Comparison of ENCODE assay signal across 24 cellular contexts in the genomic region with DNA sequence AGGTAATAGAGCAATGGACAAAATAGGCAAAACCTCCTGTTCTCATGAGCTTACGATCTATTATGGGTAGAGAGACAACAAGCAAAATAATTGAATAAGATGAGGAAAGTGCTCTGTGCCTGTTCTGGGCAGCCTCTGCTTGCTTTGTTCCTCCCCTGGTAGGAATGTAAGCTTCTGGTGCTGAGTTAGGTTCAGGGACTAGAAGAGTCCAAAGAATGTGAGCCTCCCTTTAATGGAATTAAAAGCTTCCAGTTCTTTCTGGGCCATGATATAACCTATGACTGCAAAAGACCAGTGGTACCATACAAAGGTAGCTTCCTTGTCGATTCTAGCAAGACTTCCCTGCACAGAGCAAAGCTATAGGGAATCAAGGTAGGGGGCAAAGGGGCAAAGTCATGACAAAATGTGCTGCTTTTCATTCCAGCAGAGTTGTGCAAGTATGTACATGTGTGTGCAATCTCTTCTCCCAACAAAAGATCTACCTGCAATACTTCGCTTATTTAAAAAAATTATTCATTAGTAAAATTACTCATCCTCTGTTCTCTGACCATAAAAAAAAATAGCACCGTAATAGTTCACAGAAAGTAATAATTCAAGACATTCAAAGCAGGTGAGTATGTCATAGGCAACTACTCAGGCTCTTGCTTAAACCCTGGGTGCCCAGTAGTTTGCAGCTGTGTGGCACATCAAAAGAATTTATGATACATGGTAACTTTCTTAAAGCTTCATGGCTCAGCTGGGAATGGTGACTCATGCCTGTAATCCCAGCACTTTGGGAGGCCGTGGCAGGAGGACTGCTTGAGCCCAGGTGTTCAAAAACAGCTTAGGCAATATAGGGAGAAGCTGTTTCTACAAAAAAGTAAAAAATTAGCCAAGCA. TPM values are rescaled to one million over a fixed set of nuclear protein-coding genes. Genes with fewer than 3 reads are reported as not detected.
DNase-seq lines count a peak whose midpoint lies in the region; ATAC-seq and TF ChIP-seq lines count a peak whose summit lies in the region.
"Had no signal": no experiment of that assay in that cellular context is flagged by ENCODE, and none has a peak within 500 bp of the region (broad histone marks: within the 10 kb centered on the region; RNA-seq: fewer than 3 reads in every experiment).

No MANE protein-coding gene starts in this region.

- no peak for TF ChIP-seq CTCF in epithelial cell of esophagus (IDR thresholded peaks at IDR 0.05; ENCODE audit: insufficient read depth, low read depth, low read length, missing control alignments)
- no peak for TF ChIP-seq CTCF in lower lobe of right lung (IDR thresholded peaks at IDR 0.05)

- no peak overlapping the region for H3K4me3 Mint-ChIP-seq in CD8-positive, alpha-beta memory T cell
- H3K4me3 Mint-ChIP-seq: activated naive CD8-positive, alpha-beta T cell treated with anti-CD3 and anti-CD28 coated beads, Interleukin-2, amount 10 ng/mL, durations not matched to agents 7 days and 5 days; CD4-positive, alpha-beta memory T cell; stimulated activated naive CD8-positive, alpha-beta T cell treated with anti-CD3 and anti-CD28 coated beads, Interleukin-15, Interleukin-2, amounts not matched to agents 100 ng/mL and 50 ng/mL, for 24 hours had no signal

- no peaks in the 10 kb centered on the region for H3K4me1 ChIP-seq in lower lobe of right lung
- no peaks in the 10 kb centered on the region for H3K4me1 ChIP-seq in CD8-positive, alpha-beta memory T cell (ENCODE audit: insufficient read depth, low read length)
- H3K4me1 ChIP-seq: psoas muscle had no signal

- H3K27me3 ChIP-seq in lower lobe of right lung (ENCODE audit: low read depth), result no peaks in the 10 kb centered on the region
- peaks cover 8% of the 10 kb centered on the region for H3K27me3 ChIP-seq in CD8-positive, alpha-beta memory T cell (ENCODE audit: insufficient read depth, low read length, poor library complexity, severe bottlenecking)
- H3K27me3 ChIP-seq: tibial artery had no signal

- intact Hi-C loops in lower lobe of right lung (cut with DNase I), result no loop called here

- no peaks in the 10 kb centered on the region for H3K9me3 Mint-ChIP-seq in CD8-positive, alpha-beta memory T cell
- H3K9me3 Mint-ChIP-seq: activated naive CD8-positive, alpha-beta T cell treated with anti-CD3 and anti-CD28 coated beads, Interleukin-2, amount 10 ng/mL, durations not matched to agents 7 days and 5 days; stimulated activated naive CD8-positive, alpha-beta T cell treated with anti-CD3 and anti-CD28 coated beads, Interleukin-15, Interleukin-2, amounts not matched to agents 100 ng/mL and 50 ng/mL, for 24 hours had no signal

- no peak overlapping the region for H3K27ac ChIP-seq in lower lobe of right lung
- no peak overlapping the region for H3K27ac ChIP-seq in CD8-positive, alpha-beta memory T cell (ENCODE audit: low read depth, low read length)
- H3K27ac ChIP-seq: psoas muscle, tibial artery had no signal

- H3K27me3 Mint-ChIP-seq in CD8-positive, alpha-beta memory T cell, result peaks cover 37 to 68% of the 10 kb centered on the region in 2 donors

- no peaks in the 10 kb centered on the region for H3K9me3 ChIP-seq in lower lobe of right lung
- H3K9me3 ChIP-seq in CD8-positive, alpha-beta memory T cell (ENCODE audit: low read length), result no peaks in the 10 kb centered on the region
- H3K9me3 ChIP-seq: psoas muscle, tibial artery had no signal

- DNase-seq in GM04503 (ENCODE audit: low read depth) (peak; percentile 8), M059J (ENCODE audit: low read depth) (peak; percentile 39), epithelial cell of esophagus (ENCODE audit: low read depth) (peak; percentile 95), lower lobe of right lung (no peak), NCI-H2029 (lab: John Stamatoyannopoulos, UW) (no peak), DMS153 treated with DMSO at 0.1 percent for 48 hours (lab: John Stamatoyannopoulos, UW; ENCODE audit: unreplicated experiment) (no peak)
- no peak for DNase-seq in CD8-positive, alpha-beta memory T cell
- DNase-seq: activated CD4-positive, alpha-beta T cell treated with anti-CD3 and anti-CD28 coated beads for 48 hours; activated naive CD8-positive, alpha-beta T cell treated with anti-CD3 and anti-CD28 coated beads, Interleukin-2, amount 10 ng/mL, durations not matched to agents 7 days and 5 days; CD4-positive, alpha-beta memory T cell; DND-41; erythroblast; NCI-H146; psoas muscle; small intestine; stimulated activated CD4-positive, alpha-beta T cell treated with anti-CD3 and anti-CD28 coated beads, Interleukin-2, amount 100 ng/mL, for 48 hours; tibial artery had no signal

- no peak overlapping the region for H3K27ac Mint-ChIP-seq in CD8-positive, alpha-beta memory T cell
- H3K27ac Mint-ChIP-seq: activated naive CD8-positive, alpha-beta T cell treated with anti-CD3 and anti-CD28 coated beads, Interleukin-2, amount 10 ng/mL, durations not matched to agents 7 days and 5 days; CD4-positive, alpha-beta memory T cell; stimulated activated naive CD8-positive, alpha-beta T cell treated with anti-CD3 and anti-CD28 coated beads, Interleukin-15, Interleukin-2, amounts not matched to agents 100 ng/mL and 50 ng/mL, for 24 hours had no signal

- H3K36me3 Mint-ChIP-seq in CD8-positive, alpha-beta memory T cell, result no peaks in the 10 kb centered on the region
- H3K36me3 Mint-ChIP-seq: activated naive CD8-positive, alpha-beta T cell treated with anti-CD3 and anti-CD28 coated beads, Interleukin-2, amount 10 ng/mL, durations not matched to agents 7 days and 5 days; CD4-positive, alpha-beta memory T cell had no signal

- POLR2A ChIA-PET in CD8-positive, alpha-beta memory T cell (lab: Charles Lee), result interaction anchor here (0.5 kb wide), 1 partner anchor 361 kb away, joined by 3 read pairs; no protein-coding TSS in a partner anchor

- CTCF ChIA-PET in CD8-positive, alpha-beta memory T cell (lab: Charles Lee), result interaction anchor here (1.7 kb wide), 1 partner anchor 10 kb away, joined by 12 read pairs; no protein-coding TSS in a partner anchor

- no peaks in the 10 kb centered on the region for H3K36me3 ChIP-seq in lower lobe of right lung
- H3K36me3 ChIP-seq in CD8-positive, alpha-beta memory T cell (ENCODE audit: insufficient read depth, low read length), result no peaks in the 10 kb centered on the region
- H3K36me3 ChIP-seq: tibial artery had no signal

- H3K4me3 ChIP-seq in epithelial cell of esophagus (ENCODE audit: low read length) (no peak overlapping the region), lower lobe of right lung (no peak overlapping the region)
- no peak overlapping the region for H3K4me3 ChIP-seq in CD8-positive, alpha-beta memory T cell (ENCODE audit: low read length)
- H3K4me3 ChIP-seq: psoas muscle, tibial artery had no signal

- H3K4me1 Mint-ChIP-seq in CD8-positive, alpha-beta memory T cell, result peaks cover 0 to 3% (median 3%) of the 10 kb centered on the region in 3 donors

- ATAC-seq in lower lobe of right lung (peak; percentile 44 to 52), HG03159 (IDR thresholded peaks at IDR 0.05; ENCODE audit: unreplicated experiment) (no peak)
- ATAC-seq: psoas muscle had no signal

RNA-seq across cellular contexts. Expression of gene ACOD1, which starts 21.4 kb away (rescaled TPM):
- total RNA-seq in M059J (2014; rRNA removed; shearing (Covaris generic)), result not detected in 2 replicates
- not detected for total RNA-seq in lower lobe of right lung
- not detected for total RNA-seq in CD8-positive, alpha-beta memory T cell
- not detected for polyA plus RNA-seq in CD8-positive, alpha-beta memory T cell
- total RNA-seq: activated naive CD8-positive, alpha-beta T cell treated with anti-CD3 and anti-CD28 coated beads, Interleukin-2, amount 10 ng/mL, durations not matched to agents 7 days and 5 days; CD4-positive, alpha-beta memory T cell; dermis microvascular lymphatic vessel endothelial cell; H4; mucosa of gallbladder; psoas muscle; T-helper 1 cell treated with Interleukin-12 subunit alpha and Interleukin-12 subunit beta and Interleukin-4 antibody, amounts not matched to agents 30 ng/mL and 1 ng/mL, for 36 hours had no signal
- polyA plus RNA-seq: CD4-positive, alpha-beta memory T cell; liver; psoas muscle; small intestine had no signal

RNA-seq across cellular contexts. Expression of gene CLN5, which starts 22.2 kb away (rescaled TPM):
- total RNA-seq in M059J (2014; rRNA removed; shearing (Covaris generic)), result 21.3 and 23.3 TPM in 2 replicates
- 38.2 TPM for total RNA-seq in lower lobe of right lung
- total RNA-seq in CD8-positive, alpha-beta memory T cell, result 10 to 100 TPM; 14.0 to 15.9 TPM
- polyA plus RNA-seq in CD8-positive, alpha-beta memory T cell, result 12.0 TPM

RNA-seq across cellular contexts. Expression of gene FBXL3, which starts 57.2 kb away (rescaled TPM):
- total RNA-seq in M059J (2014; rRNA removed; shearing (Covaris generic)), result 24.3 and 27.3 TPM in 2 replicates
- 57.7 TPM for total RNA-seq in lower lobe of right lung
- total RNA-seq in CD8-positive, alpha-beta memory T cell, result 10 to 100 TPM; 41.7 to 45.0 TPM
- 34.5 TPM for polyA plus RNA-seq in CD8-positive, alpha-beta memory T cell

Comparison
In these comparisons a context has a peak if more than half of its experiments do, and no peak if none do; other contexts are left out.
1. DNase-seq: peak in GM04503 (single experiment), M059J (single experiment) and epithelial cell of esophagus (single experiment); none in lower lobe of right lung (single experiment), CD8-positive, alpha-beta memory T cell (0 of 5), NCI-H2029 (single experiment) and DMS153 treated with DMSO at 0.1 percent for 48 hours (single experiment).